Comparison of ENCODE assay signal across 8 cellular contexts in the genomic region with DNA sequence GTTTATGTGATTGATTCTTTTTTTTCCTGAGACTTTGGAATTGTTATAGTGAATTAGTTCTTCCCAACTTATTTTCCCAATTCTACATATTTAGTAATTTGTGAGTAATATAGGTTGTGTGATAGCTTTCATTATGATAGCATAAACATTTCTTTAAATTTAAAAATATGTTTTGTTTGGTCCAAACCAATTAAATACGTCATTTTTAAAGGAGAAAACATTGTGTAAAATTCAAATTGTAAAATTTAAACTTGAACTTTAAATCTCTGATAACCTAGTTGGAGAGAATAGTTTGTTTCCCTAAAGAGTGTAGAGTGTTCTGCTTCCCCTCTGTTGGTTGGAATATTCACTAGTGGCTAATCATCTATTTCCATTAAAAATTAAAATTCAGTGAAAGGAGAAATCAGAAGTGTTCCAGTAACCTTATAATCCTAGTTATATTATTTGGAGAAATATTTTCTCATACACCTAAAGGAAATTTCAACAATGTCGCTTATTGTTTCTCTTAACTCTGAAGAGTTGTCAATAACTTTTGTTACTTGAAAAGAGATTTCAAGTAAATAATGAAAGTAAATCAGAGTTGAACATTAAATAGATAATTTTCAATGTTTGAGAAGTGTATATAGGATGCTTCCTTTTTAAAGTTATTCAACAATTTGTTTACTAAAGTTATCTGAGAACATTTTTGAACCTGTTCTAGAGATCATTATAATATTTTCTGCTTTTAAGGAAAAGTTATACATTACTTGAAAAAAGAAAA. TPM values are rescaled to one million over a fixed set of nuclear protein-coding genes. Genes with fewer than 3 reads are reported as not detected.
DNase-seq lines count a peak whose midpoint lies in the region; ATAC-seq, FAIRE-seq and TF ChIP-seq lines count a peak whose summit lies in the region.

No MANE protein-coding gene starts in this region.

- H3K4me3 Mint-ChIP-seq in MCF 10A (ENCODE audit: unreplicated experiment): peak overlapping the region; percentile 93

- H3K9me3 ChIP-seq in A549: no peaks in the 10 kb centered on the region
- no peaks in the 10 kb centered on the region for H3K9me3 ChIP-seq in mucosa of stomach (ENCODE audit: control insufficient read depth, low read length)
- H3K9me3 ChIP-seq in small intestine (ENCODE audit: control insufficient read depth, low read depth): no peaks in the 10 kb centered on the region

- TF ChIP-seq RAD21 in A549 (conservative IDR thresholded peaks at IDR 0.05 in 1 of 2, IDR thresholded peaks at IDR 0.05 in 1 of 2): no peak

- no peaks in the 10 kb centered on the region for H3K36me3 ChIP-seq in mucosa of stomach (ENCODE audit: control insufficient read depth, insufficient read depth, low read length)
- no peaks in the 10 kb centered on the region for H3K36me3 ChIP-seq in small intestine (ENCODE audit: control insufficient read depth in 2 of 2, insufficient read depth in 2 of 2, low read length in 2 of 2)

- no peak for TF ChIP-seq EP300 in A549 (IDR thresholded peaks at IDR 0.05)

- peak overlapping the region; percentile 97 for H3K27ac Mint-ChIP-seq in MCF 10A (ENCODE audit: low read depth, unreplicated experiment)

- H3K27me3 Mint-ChIP-seq in MCF 10A (ENCODE audit: insufficient read depth, unreplicated experiment): no peaks in the 10 kb centered on the region

- intact Hi-C loops in MCF 10A (cut with micrococcal nuclease): loop anchor here (1.0 kb wide), 1 partner anchor 65 kb away; no protein-coding TSS in a partner anchor

- FAIRE-seq in A549 (lab: Jason Lieb, UNC) (no peak), small intestine (lab: Jason Lieb, UNC) (no peak)

- no peak for TF ChIP-seq POLR2A in A549 (IDR thresholded peaks at IDR 0.05; ENCODE audit: low read length)

- TF ChIP-seq CTCF in A549 (IDR thresholded peaks at IDR 0.05) (no peak), HL-60 (IDR thresholded peaks at IDR 0.05; ENCODE audit: insufficient read depth, low read length) (no peak), MCF 10A (IDR thresholded peaks at IDR 0.05; ENCODE audit: unreplicated experiment) (no peak)

- no peak for DNase-seq in A549 (ENCODE audit: low read depth in 1 of 2, low spot score in 1 of 2)
- no peak for DNase-seq in HL-60 (ENCODE audit: low read depth in 1 of 2, low spot score in 1 of 2)
- no peak for DNase-seq in MCF 10A (ENCODE audit: unreplicated experiment)
- DNase-seq in small intestine: no peak
- DNase-seq in KG1 (lab: John Stamatoyannopoulos, UW): no peak
- no peak for DNase-seq in DMS53 (lab: John Stamatoyannopoulos, UW)

- H3K27ac ChIP-seq in A549 (no peak overlapping the region), HL-60 (replicated peaks) (no peak overlapping the region), small intestine (ENCODE audit: low read depth in 1 of 2, low read length in 1 of 2) (no peak overlapping the region)

- H3K27me3 ChIP-seq in HL-60 (ENCODE audit: insufficient read depth, poor library complexity, severe bottlenecking) (no peaks in the 10 kb centered on the region), mucosa of stomach (ENCODE audit: control insufficient read depth, insufficient read depth, low read length) (no peaks in the 10 kb centered on the region), small intestine (ENCODE audit: control insufficient read depth in 2 of 2, insufficient read depth in 2 of 2, low read length in 2 of 2) (no peaks in the 10 kb centered on the region)

- peak overlapping the region; percentile 91 for H3K4me2 ChIP-seq in A549

- H3K4me1 ChIP-seq in A549: peaks cover 25% of the 10 kb centered on the region; the same call in 2 of the 3 replicates
- H3K4me1 ChIP-seq in mucosa of stomach (ENCODE audit: control insufficient read depth, insufficient read depth, low read length): peaks cover 20% of the 10 kb centered on the region
- H3K4me1 ChIP-seq in small intestine (ENCODE audit: control insufficient read depth in 2 of 2, insufficient read depth in 1 of 2, low read depth in 1 of 2, low read length in 1 of 2): peaks cover 0 to 3% of the 10 kb centered on the region in 2 donors

- H3K4me3 ChIP-seq in A549 (peak overlapping the region; percentile 87), HL-60 (replicated peaks; ENCODE audit: insufficient read depth, low read length) (peak overlapping the region; percentile 84), mucosa of stomach (ENCODE audit: low read length) (no peak overlapping the region), small intestine (ENCODE audit: low read depth in 1 of 2, low read length in 2 of 2) (peak overlapping the region in 1 of 2 donors; percentile 73)

- CTCF ChIA-PET in A549 (lab: Yijun Ruan, JAX) (no interaction called here), MCF 10A (lab: Yijun Ruan, JAX) (no interaction called here)

- no peaks in the 10 kb centered on the region for H3K36me3 Mint-ChIP-seq in MCF 10A (ENCODE audit: insufficient read depth, unreplicated experiment)

- ATAC-seq in A549 (no peak), GM19035 (IDR thresholded peaks at IDR 0.05; ENCODE audit: unreplicated experiment) (no peak)

- 30% methylated on average over 2 of the region's 2 CpGs for WGBS in A549 (ENCODE audit: missing lambda C conversion rate)
- 15 to 34% (median 31%) methylated on average over 2 of the region's 2 CpGs for WGBS in small intestine, 3 donors

- POLR2A ChIA-PET in A549 (lab: Yijun Ruan, JAX) (no interaction called here), MCF 10A (lab: Yijun Ruan, JAX) (interaction anchor here (0.6 to 6.2 kb wide), 10 partner anchors 6 to 492 kb away, joined by 3 to 79 read pairs (median 4); partner anchors contain the start of gene NUP155)

- no TSS peak for BruUV-seq in MCF 10A (replicated peaks; lab: Mats Ljungman, UMichigan)

- H3K9me3 Mint-ChIP-seq in MCF 10A (ENCODE audit: unreplicated experiment): no peaks in the 10 kb centered on the region

- H3K4me1 Mint-ChIP-seq in MCF 10A (ENCODE audit: insufficient read depth, unreplicated experiment): peaks cover 36% of the 10 kb centered on the region

- H3K9ac ChIP-seq in mucosa of stomach (ENCODE audit: low read length): peak overlapping the region; percentile 95

TF ChIP-seq in A549, 52 proteins besides CTCF, POLR2A, EP300 and RAD21:
- TF ChIP-seq ZC3H11A (IDR thresholded peaks at IDR 0.05) (no peak), KDM5A (IDR thresholded peaks at IDR 0.05) (no peak), NFE2L2 (conservative IDR thresholded peaks at IDR 0.05; ENCODE audit: low read length) (no peak), BCL3 (IDR thresholded peaks at IDR 0.05) (no peak), BHLHE40 (IDR thresholded peaks at IDR 0.05; ENCODE audit: low read depth, low read length) (no peak), CHD4 (IDR thresholded peaks at IDR 0.05; ENCODE audit: borderline replicate concordance) (no peak), RCOR1 (IDR thresholded peaks at IDR 0.05; ENCODE audit: low read depth, low read length) (no peak), KDM1A (IDR thresholded peaks at IDR 0.05; ENCODE audit: low read depth) (no peak), CHD2 (IDR thresholded peaks at IDR 0.05; ENCODE audit: low read length, partially characterized antibody) (no peak)
- TF ChIP-seq, protein P1, sequence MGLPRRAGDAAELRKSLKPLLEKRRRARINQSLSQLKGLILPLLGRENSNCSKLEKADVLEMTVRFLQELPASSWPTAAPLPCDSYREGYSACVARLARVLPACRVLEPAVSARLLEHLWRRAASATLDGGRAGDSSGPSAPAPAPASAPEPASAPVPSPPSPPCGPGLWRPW (IDR thresholded peaks at IDR 0.05): no peak

RNA-seq across cellular contexts. Expression of gene NIPBL, which starts 2.9 kb away (rescaled TPM):
- polyA plus RNA-seq in A549 (2011; rRNA removed) (33.4 and 40.9 TPM in 2 replicates), A549 (2017; fragmentation: RNase III; extraction: RNeasy Plus Mini Kit Qiagen cat#74134 plus additional on column Dnase treatment) (12.3 to 12.7 TPM (median 12.4 TPM) in 3 replicates), small intestine (10 to 100 TPM; 10.8 to 14.8 (median 14.4) TPM)
- 4.5 and 5.4 TPM in 2 replicates for polyA plus RNA-seq in A549 (2012; cell fraction: cytosol; rRNA removed)
- polyA plus RNA-seq in A549 (2012; cell fraction: nucleus; rRNA removed): 5.2 and 6.0 TPM in 2 replicates
- 109 and 127 TPM in 2 replicates for polyA minus RNA-seq in A549 (2011; rRNA and poly(A)+ RNA removed)
- 46.2 and 51.0 TPM in 2 replicates for total RNA-seq in MCF 10A (2022)
